Comparison of ENCODE assay signal across 8 cellular contexts in genomic region chr3:156787926-156788663, GRCh38. TPM values are rescaled to one million over a fixed set of nuclear protein-coding genes. Genes with fewer than 3 reads are reported as not detected.
DNase-seq lines count a peak whose midpoint lies in the region; ATAC-seq and TF ChIP-seq lines count a peak whose summit lies in the region.

No MANE protein-coding gene starts in this region.

- H3K36me3 ChIP-seq in body of pancreas (replicated peaks in 1 of 2; ENCODE audit: insufficient read depth in 1 of 2, low read depth in 2 of 2), result no peaks in the 10 kb centered on the region
- H3K36me3 ChIP-seq in effector memory CD4-positive, alpha-beta T cell (ENCODE audit: control insufficient read depth, insufficient read depth, low read length), result no peaks in the 10 kb centered on the region

- no peak overlapping the region for H3K27ac ChIP-seq in body of pancreas
- no peak overlapping the region for H3K27ac ChIP-seq in effector memory CD4-positive, alpha-beta T cell (ENCODE audit: insufficient read depth, low read length, poor library complexity, severe bottlenecking)

- peaks cover 8% of the 10 kb centered on the region for H3K4me1 ChIP-seq in body of pancreas
- no peaks in the 10 kb centered on the region for H3K4me1 ChIP-seq in effector memory CD4-positive, alpha-beta T cell (ENCODE audit: control insufficient read depth, insufficient read depth, low read length, poor library complexity, severe bottlenecking)

- ATAC-seq in body of pancreas, result no peak

- TF ChIP-seq POLR2A in body of pancreas (IDR thresholded peaks at IDR 0.05), result no peak

- peak; percentile 27 for DNase-seq in GM13977 (ENCODE audit: low spot score)
- DNase-seq in H4 (ENCODE audit: low spot score), result peak; percentile 63
- DNase-seq in NCI-H226, result peak; percentile 91
- DNase-seq in fibroblast of mammary gland (ENCODE audit: low read depth), result peak; percentile 99
- DNase-seq in body of pancreas, result no peak
- DNase-seq in retina, result no peak
- DNase-seq in effector memory CD4-positive, alpha-beta T cell, result no peak
- DNase-seq in mucosa of gallbladder (ENCODE audit: low spot score), result no peak

- no peak overlapping the region for H3K4me3 ChIP-seq in fibroblast of mammary gland (ENCODE audit: control insufficient read depth, low read depth, low read length)
- H3K4me3 ChIP-seq in body of pancreas, result no peak overlapping the region
- H3K4me3 ChIP-seq in effector memory CD4-positive, alpha-beta T cell (ENCODE audit: insufficient read depth, low read depth, low read length, poor library complexity, severe bottlenecking), result no peak overlapping the region

- H3K27me3 ChIP-seq in body of pancreas, result no peaks in the 10 kb centered on the region
- H3K27me3 ChIP-seq in effector memory CD4-positive, alpha-beta T cell (replicated peaks; ENCODE audit: control insufficient read depth, insufficient read depth, low read length, poor library complexity, severe bottlenecking), result no peaks in the 10 kb centered on the region

- TF ChIP-seq CTCF in GM13977 (IDR thresholded peaks at IDR 0.05; ENCODE audit: extremely low read depth, insufficient read depth, missing control alignments), result no peak
- no peak for TF ChIP-seq CTCF in fibroblast of mammary gland (conservative IDR thresholded peaks at IDR 0.05; ENCODE audit: control insufficient read depth, insufficient read depth, low read depth, low read length)
- no peak for TF ChIP-seq CTCF in body of pancreas (IDR thresholded peaks at IDR 0.05)

- intact Hi-C loops in body of pancreas (cut with DNase I), result no loop called here

- in situ Hi-C loops in GM13977 (cut with MboI; ENCODE audit: low pct_unique_long_range_greater_than_20kb, low sequenced_read_pairs, unreplicated experiment), result no loop called here

- WGBS in body of pancreas, 2 donors, result 88 to 100% methylated on average over 1 of the region's 1 CpG

- no peaks in the 10 kb centered on the region for H3K9me3 ChIP-seq in body of pancreas
- H3K9me3 ChIP-seq in effector memory CD4-positive, alpha-beta T cell (ENCODE audit: control insufficient read depth, low read length), result no peaks in the 10 kb centered on the region

RNA-seq across cellular contexts. Expression of gene LEKR1, which starts 38.1 kb away (rescaled TPM):
- total RNA-seq in H4 (2014; rRNA removed; shearing (Covaris generic)), result 0.37 and 11.5 TPM in 2 replicates
- total RNA-seq in body of pancreas (1 to 10 TPM in 1 of 2 donors, under 1 TPM in 1; 0.99 to 1.3 TPM), mucosa of gallbladder (2.2 TPM)

Comparison
In these comparisons a context has a peak if more than half of its experiments do, and no peak if none do; other contexts are left out.
1. DNase-seq: peak in GM13977 (single experiment), H4 (single experiment), NCI-H226 (single experiment) and fibroblast of mammary gland (single experiment); none in body of pancreas (0 of 4), retina (single experiment), effector memory CD4-positive, alpha-beta T cell (0 of 3) and mucosa of gallbladder (single experiment).